Comparison of ENCODE assay signal across 1 cellular context in genomic region chr12:29782285-29782820, GRCh38.
A peak's percentile ranks its signal among the peaks of the same experiment; 100 is the strongest.
TF ChIP-seq lines count a peak whose summit lies in the region.

No MANE protein-coding gene starts in this region.

TF ChIP-seq in IMR-90, 13 proteins besides CTCF, POLR2A, EP300 and RAD21 (continued from another document):
- TF ChIP-seq RFX5 (IDR thresholded peaks at IDR 0.05; ENCODE audit: low read depth, low read length) (no peak), SMC3 (IDR thresholded peaks at IDR 0.05; ENCODE audit: low read depth, low read length) (no peak), MXI1 (IDR thresholded peaks at IDR 0.05; ENCODE audit: borderline replicate concordance, low read depth, low read length) (0 out of 2 replicates have a peak, but pooled peaks have one; percentile 11), NFE2L2 (IDR thresholded peaks at IDR 0.05; ENCODE audit: low read depth, low read length) (peak; percentile 66), MAFK (IDR thresholded peaks at IDR 0.05; ENCODE audit: low read depth, low read length) (peak; percentile 64), CEBPB (IDR thresholded peaks at IDR 0.05; ENCODE audit: low read depth, low read length) (peak; percentile 90), CHD1 (IDR thresholded peaks at IDR 0.05; ENCODE audit: low read depth, low read length) (no peak), MAZ (IDR thresholded peaks at IDR 0.05; ENCODE audit: borderline replicate concordance, low read depth, low read length) (no peak)
